1 cellular context compared by ENCODE assay signal in the genomic region with DNA sequence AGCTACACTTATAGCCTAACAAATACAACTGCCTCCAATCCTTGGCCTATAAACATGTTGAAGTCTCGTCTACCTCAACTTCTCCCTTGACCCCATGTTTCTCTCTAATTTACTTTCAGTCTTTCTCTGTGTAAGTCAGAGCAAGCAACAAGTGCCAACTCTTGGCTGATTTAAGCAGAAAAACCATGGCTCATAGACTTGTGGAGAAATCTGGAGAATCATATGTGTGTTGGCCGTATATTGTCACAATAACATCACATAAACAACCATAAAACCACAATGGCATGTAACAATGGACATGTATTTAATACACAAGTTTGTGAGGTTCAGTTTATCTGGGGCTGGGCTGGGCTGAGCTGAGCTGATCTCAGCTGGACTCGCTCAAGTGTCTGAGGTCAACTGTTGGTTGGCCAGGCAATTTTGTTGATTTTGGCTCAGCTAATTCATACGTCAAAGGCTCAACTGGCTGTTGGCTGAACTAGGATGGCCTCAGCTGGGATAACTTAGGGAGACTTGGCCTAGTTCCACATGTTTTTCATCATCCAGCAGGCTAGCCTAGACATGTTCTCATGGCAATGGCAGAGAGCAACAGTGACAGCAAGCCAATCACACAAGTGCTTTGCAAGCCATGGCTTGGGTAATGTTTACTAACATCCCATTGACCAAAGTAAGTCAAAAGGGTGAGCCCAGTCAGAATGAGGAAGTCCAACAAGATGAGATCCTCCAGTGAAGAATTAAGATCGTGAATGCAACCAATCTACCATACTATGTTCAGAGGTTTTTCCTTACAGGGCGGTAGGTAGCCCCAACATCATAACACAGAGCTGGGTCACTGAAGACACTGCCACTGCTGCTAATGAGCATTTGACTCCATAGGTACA.
A peak's percentile ranks its signal among the peaks of the same experiment; 100 is the strongest.
TF ChIP-seq lines count a peak whose summit lies in the region.

No MANE protein-coding gene starts in this region.

TF ChIP-seq in K562, 482 proteins besides CTCF, POLR2A, EP300 and RAD21 (continues in another document):
- TF ChIP-seq STAT5B (CRISPR knock-in tag; IDR thresholded peaks at IDR 0.05) (no peak), CBX3 (IDR thresholded peaks at IDR 0.05; ENCODE audit: borderline replicate concordance in 1 of 2, low read length in 2 of 2) (peak in 1 of 2 experiments; percentile 44; a peak in 1 of 3 replicates), GABPA (tag; conservative IDR thresholded peaks at IDR 0.05; ENCODE audit: low read depth) (no peak), SMARCE1 (IDR thresholded peaks at IDR 0.05) (peak; percentile 12), ZC3H4 (CRISPR knock-in tag; IDR thresholded peaks at IDR 0.05; ENCODE audit: borderline replicate concordance) (no peak), CEBPG (CRISPR knock-in tag; IDR thresholded peaks at IDR 0.05) (no peak), CEBPG (tag; conservative IDR thresholded peaks at IDR 0.05 in 1 of 2, IDR thresholded peaks at IDR 0.05 in 1 of 2) (peak; percentile 10 to 89; a peak in 3 of 4 replicates), JUND (IDR thresholded peaks at IDR 0.05; ENCODE audit: borderline replicate concordance, low read depth, low read length) (no peak), JUND (tag; IDR thresholded peaks at IDR 0.05; ENCODE audit: borderline replicate concordance, low read depth, low read length) (peak; percentile 65; the same call in 2 of the 3 replicates), GABPB1 (CRISPR knock-in tag; IDR thresholded peaks at IDR 0.05) (no peak), CEBPB (tag; IDR thresholded peaks at IDR 0.05) (peak; percentile 79), ATF7 (IDR thresholded peaks at IDR 0.05) (peak; percentile 56), SRF (CRISPR knock-in tag; IDR thresholded peaks at IDR 0.05) (peak in 1 of 2 experiments; percentile 26; a peak in 2 of 4 replicates), NCOA4 (IDR thresholded peaks at IDR 0.05; ENCODE audit: partially characterized antibody) (no peak), ETV6 (IDR thresholded peaks at IDR 0.05; ENCODE audit: borderline replicate concordance in 1 of 2, low read depth in 2 of 2, low read length in 1 of 2) (no peak), ETV6 (CRISPR knock-in tag; IDR thresholded peaks at IDR 0.05; ENCODE audit: borderline replicate concordance) (no peak), HSF4 (CRISPR knock-in tag; IDR thresholded peaks at IDR 0.05; ENCODE audit: borderline replicate concordance) (no peak), MEIS2 (IDR thresholded peaks at IDR 0.05; ENCODE audit: partially characterized antibody) (peak; percentile 78), NRF1 (conservative IDR thresholded peaks at IDR 0.05 in 1 of 2, IDR thresholded peaks at IDR 0.05 in 1 of 2) (0 out of 4 replicates have a peak, but pooled peaks of 1 of the 2 experiments have one; percentile 16), FOXP1 (CRISPR knock-in tag; IDR thresholded peaks at IDR 0.05) (0 out of 2 replicates have a peak, but pooled peaks have one; percentile 25), ESRRA (IDR thresholded peaks at IDR 0.05; ENCODE audit: borderline replicate concordance, low read depth) (no peak), GTF2E2 (tag; IDR thresholded peaks at IDR 0.05) (peak; percentile 38; the same call in 1 of the 2 replicates), MTA3 (IDR thresholded peaks at IDR 0.05; ENCODE audit: borderline replicate concordance) (0 out of 2 replicates have a peak, but pooled peaks have one; percentile 45), ZNF274 (IDR thresholded peaks at IDR 0.05; ENCODE audit: borderline replicate concordance, low read depth, low read length) (no peak), MAFK (IDR thresholded peaks at IDR 0.05; ENCODE audit: low read length) (0 out of 2 replicates have a peak, but pooled peaks have one; percentile 22), U2AF1 (optimal IDR thresholded peaks at IDR 0.05; ENCODE audit: low read depth, low read length) (no peak), FOXA3 (CRISPR knock-in tag; conservative IDR thresholded peaks at IDR 0.05 in 1 of 2, IDR thresholded peaks at IDR 0.05 in 1 of 2) (peak in 1 of 2 experiments; percentile 50; a peak in 1 of 4 replicates), OTX1 (CRISPR knock-in tag; IDR thresholded peaks at IDR 0.05) (0 out of 2 replicates have a peak, but pooled peaks have one; percentile 2), MCM7 (IDR thresholded peaks at IDR 0.05) (no peak), EHMT2 (IDR thresholded peaks at IDR 0.05) (peak; percentile 91), MEF2A (IDR thresholded peaks at IDR 0.05; ENCODE audit: control insufficient read depth, low read depth, low read length) (no peak), ZSCAN32 (CRISPR knock-in tag; IDR thresholded peaks at IDR 0.05) (no peak; the same call in 1 of the 2 replicates), BHLHE40 (IDR thresholded peaks at IDR 0.05; ENCODE audit: low read length) (no peak), SIN3A (IDR thresholded peaks at IDR 0.05; ENCODE audit: borderline replicate concordance in 2 of 2, control insufficient read depth in 1 of 2, low read depth in 2 of 2, low read length in 2 of 2) (peak in 1 of 2 experiments; percentile 34; a peak in 1 of 4 replicates), TEAD2 (tag; IDR thresholded peaks at IDR 0.05) (0 out of 2 replicates have a peak, but pooled peaks have one; percentile 37), ARNT (IDR thresholded peaks at IDR 0.05) (no peak), KDM5B (IDR thresholded peaks at IDR 0.05; ENCODE audit: insufficient replicate concordance, low read depth, low read length) (peak; percentile 54), RFX1 (IDR thresholded peaks at IDR 0.05) (peak; percentile 65), ZNF584 (CRISPR knock-in tag; IDR thresholded peaks at IDR 0.05; ENCODE audit: low read depth) (peak; percentile 87), CXXC5 (CRISPR knock-in tag; IDR thresholded peaks at IDR 0.05) (peak; percentile 27; the same call in 1 of the 2 replicates), ZNF707 (CRISPR knock-in tag; conservative IDR thresholded peaks at IDR 0.05) (0 out of 2 replicates have a peak, but pooled peaks have one; percentile 21)
- TF ChIP-seq, protein P1, sequence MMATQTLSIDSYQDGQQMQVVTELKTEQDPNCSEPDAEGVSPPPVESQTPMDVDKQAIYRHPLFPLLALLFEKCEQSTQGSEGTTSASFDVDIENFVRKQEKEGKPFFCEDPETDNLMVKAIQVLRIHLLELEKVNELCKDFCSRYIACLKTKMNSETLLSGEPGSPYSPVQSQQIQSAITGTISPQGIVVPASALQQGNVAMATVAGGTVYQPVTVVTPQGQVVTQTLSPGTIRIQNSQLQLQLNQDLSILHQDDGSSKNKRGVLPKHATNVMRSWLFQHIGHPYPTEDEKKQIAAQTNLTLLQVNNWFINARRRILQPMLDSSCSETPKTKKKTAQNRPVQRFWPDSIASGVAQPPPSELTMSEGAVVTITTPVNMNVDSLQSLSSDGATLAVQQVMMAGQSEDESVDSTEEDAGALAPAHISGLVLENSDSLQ (IDR thresholded peaks at IDR 0.05), result peak; percentile 69
- TF ChIP-seq, protein P2, sequence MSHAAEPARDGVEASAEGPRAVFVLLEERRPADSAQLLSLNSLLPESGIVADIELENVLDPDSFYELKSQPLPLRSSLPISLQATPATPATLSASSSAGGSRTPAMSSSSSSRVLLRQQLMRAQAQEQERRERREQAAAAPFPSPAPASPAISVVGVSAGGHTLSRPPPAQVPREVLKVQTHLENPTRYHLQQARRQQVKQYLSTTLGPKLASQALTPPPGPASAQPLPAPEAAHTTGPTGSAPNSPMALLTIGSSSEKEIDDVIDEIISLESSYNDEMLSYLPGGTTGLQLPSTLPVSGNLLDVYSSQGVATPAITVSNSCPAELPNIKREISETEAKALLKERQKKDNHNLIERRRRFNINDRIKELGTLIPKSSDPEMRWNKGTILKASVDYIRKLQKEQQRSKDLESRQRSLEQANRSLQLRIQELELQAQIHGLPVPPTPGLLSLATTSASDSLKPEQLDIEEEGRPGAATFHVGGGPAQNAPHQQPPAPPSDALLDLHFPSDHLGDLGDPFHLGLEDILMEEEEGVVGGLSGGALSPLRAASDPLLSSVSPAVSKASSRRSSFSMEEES (CRISPR knock-in tag; IDR thresholded peaks at IDR 0.05), result no peak
- TF ChIP-seq, protein P3, sequence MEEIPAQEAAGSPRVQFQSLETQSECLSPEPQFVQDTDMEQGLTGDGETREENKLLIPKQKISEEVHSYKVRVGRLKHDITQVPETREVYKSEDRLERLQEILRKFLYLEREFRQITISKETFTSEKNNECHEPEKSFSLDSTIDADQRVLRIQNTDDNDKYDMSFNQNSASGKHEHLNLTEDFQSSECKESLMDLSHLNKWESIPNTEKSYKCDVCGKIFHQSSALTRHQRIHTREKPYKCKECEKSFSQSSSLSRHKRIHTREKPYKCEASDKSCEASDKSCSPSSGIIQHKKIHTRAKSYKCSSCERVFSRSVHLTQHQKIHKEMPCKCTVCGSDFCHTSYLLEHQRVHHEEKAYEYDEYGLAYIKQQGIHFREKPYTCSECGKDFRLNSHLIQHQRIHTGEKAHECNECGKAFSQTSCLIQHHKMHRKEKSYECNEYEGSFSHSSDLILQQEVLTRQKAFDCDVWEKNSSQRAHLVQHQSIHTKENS (CRISPR knock-in tag; IDR thresholded peaks at IDR 0.05), result no peak
- TF ChIP-seq, protein P4, sequence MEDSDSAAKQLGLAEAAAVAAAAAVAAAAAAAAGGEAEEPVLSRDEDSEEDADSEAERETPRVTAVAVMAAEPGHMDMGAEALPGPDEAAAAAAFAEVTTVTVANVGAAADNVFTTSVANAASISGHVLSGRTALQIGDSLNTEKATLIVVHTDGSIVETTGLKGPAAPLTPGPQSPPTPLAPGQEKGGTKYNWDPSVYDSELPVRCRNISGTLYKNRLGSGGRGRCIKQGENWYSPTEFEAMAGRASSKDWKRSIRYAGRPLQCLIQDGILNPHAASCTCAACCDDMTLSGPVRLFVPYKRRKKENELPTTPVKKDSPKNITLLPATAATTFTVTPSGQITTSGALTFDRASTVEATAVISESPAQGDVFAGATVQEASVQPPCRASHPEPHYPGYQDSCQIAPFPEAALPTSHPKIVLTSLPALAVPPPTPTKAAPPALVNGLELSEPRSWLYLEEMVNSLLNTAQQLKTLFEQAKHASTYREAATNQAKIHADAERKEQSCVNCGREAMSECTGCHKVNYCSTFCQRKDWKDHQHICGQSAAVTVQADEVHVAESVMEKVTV (CRISPR knock-in tag; IDR thresholded peaks at IDR 0.05), result 0 out of 2 replicates have a peak, but pooled peaks have one; percentile 31
- TF ChIP-seq, protein P5, sequence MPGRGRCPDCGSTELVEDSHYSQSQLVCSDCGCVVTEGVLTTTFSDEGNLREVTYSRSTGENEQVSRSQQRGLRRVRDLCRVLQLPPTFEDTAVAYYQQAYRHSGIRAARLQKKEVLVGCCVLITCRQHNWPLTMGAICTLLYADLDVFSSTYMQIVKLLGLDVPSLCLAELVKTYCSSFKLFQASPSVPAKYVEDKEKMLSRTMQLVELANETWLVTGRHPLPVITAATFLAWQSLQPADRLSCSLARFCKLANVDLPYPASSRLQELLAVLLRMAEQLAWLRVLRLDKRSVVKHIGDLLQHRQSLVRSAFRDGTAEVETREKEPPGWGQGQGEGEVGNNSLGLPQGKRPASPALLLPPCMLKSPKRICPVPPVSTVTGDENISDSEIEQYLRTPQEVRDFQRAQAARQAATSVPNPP (IDR thresholded peaks at IDR 0.05; ENCODE audit: borderline replicate concordance, insufficient read depth, insufficient read length), result no peak
- TF ChIP-seq, protein P6, sequence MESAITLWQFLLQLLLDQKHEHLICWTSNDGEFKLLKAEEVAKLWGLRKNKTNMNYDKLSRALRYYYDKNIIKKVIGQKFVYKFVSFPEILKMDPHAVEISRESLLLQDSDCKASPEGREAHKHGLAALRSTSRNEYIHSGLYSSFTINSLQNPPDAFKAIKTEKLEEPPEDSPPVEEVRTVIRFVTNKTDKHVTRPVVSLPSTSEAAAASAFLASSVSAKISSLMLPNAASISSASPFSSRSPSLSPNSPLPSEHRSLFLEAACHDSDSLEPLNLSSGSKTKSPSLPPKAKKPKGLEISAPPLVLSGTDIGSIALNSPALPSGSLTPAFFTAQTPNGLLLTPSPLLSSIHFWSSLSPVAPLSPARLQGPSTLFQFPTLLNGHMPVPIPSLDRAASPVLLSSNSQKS (CRISPR knock-in tag; IDR thresholded peaks at IDR 0.05), result no peak
- TF ChIP-seq, protein P7, sequence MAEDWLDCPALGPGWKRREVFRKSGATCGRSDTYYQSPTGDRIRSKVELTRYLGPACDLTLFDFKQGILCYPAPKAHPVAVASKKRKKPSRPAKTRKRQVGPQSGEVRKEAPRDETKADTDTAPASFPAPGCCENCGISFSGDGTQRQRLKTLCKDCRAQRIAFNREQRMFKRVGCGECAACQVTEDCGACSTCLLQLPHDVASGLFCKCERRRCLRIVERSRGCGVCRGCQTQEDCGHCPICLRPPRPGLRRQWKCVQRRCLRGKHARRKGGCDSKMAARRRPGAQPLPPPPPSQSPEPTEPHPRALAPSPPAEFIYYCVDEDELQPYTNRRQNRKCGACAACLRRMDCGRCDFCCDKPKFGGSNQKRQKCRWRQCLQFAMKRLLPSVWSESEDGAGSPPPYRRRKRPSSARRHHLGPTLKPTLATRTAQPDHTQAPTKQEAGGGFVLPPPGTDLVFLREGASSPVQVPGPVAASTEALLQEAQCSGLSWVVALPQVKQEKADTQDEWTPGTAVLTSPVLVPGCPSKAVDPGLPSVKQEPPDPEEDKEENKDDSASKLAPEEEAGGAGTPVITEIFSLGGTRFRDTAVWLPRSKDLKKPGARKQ (CRISPR knock-in tag; IDR thresholded peaks at IDR 0.05), result no peak
- TF ChIP-seq, protein P8, sequence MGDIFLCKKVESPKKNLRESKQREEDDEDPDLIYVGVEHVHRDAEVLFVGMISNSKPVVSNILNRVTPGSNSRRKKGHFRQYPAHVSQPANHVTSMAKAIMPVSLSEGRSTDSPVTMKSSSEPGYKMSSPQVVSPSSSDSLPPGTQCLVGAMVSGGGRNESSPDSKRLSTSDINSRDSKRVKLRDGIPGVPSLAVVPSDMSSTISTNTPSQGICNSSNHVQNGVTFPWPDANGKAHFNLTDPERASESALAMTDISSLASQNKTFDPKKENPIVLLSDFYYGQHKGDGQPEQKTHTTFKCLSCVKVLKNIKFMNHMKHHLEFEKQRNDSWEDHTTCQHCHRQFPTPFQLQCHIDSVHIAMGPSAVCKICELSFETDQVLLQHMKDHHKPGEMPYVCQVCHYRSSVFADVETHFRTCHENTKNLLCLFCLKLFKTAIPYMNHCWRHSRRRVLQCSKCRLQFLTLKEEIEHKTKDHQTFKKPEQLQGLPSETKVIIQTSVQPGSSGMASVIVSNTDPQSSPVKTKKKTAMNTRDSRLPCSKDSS (IDR thresholded peaks at IDR 0.05; ENCODE audit: low read depth, partially characterized antibody), result no peak
- TF ChIP-seq, protein P9, sequence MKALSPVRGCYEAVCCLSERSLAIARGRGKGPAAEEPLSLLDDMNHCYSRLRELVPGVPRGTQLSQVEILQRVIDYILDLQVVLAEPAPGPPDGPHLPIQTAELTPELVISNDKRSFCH (CRISPR knock-in tag; IDR thresholded peaks at IDR 0.05), result no peak
- TF ChIP-seq, protein P9 (tag; IDR thresholded peaks at IDR 0.05), result peak; percentile 34; the same call in 1 of the 2 replicates
- TF ChIP-seq, protein P10, sequence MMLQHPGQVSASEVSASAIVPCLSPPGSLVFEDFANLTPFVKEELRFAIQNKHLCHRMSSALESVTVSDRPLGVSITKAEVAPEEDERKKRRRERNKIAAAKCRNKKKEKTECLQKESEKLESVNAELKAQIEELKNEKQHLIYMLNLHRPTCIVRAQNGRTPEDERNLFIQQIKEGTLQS (IDR thresholded peaks at IDR 0.05), result peak; percentile 56; the same call in 1 of the 2 replicates
- TF ChIP-seq, protein P10 (CRISPR knock-in tag; conservative IDR thresholded peaks at IDR 0.05), result no peak
